19 cellular contexts compared by ENCODE assay signal in the genomic region with DNA sequence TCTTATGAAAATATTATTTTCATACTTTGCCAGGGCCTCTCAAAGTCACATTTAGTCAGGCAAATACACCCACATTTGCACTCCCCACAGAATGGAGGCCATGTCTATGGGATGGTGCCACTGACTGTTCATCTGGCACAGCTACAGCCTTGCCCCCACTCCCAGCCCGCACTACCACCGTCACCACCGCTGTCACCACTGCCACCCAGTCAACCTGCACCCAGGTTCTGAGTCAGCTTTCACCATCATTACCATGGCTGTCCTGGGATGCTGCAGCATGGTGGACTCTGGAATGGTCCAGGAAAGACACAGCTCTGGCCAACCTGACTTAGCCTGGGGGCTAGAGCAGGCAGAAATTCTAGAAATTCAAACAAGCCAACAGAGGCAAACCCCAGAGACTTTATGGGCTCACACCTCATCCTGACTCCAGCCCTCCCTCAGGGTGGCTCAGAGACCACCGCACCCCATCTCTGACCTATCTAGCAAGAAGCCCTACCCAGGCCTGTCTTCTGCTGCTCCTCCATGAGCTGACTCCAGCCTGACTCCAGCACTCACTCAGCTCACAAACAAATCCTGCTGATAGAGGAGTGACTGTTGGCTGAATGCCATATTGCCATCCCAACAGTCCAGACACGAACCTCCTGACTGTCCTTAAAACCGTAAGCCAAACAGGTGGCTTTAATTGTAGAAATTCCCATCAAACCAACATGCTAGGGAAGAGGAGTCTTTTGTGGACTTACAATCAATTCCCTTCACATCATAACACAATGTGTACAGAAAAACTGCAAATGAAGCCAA. TPM values are rescaled to one million over a fixed set of nuclear protein-coding genes. Genes with fewer than 3 reads are reported as not detected.
DNase-seq lines count a peak whose midpoint lies in the region; ATAC-seq lines count a peak whose summit lies in the region.
"Had no signal": no experiment of that assay in that cellular context is flagged by ENCODE, and none has a peak within 500 bp of the region (broad histone marks: within the 10 kb centered on the region; RNA-seq: fewer than 3 reads in every experiment).

No MANE protein-coding gene starts in this region.

- H3K4me1 ChIP-seq in right cardiac atrium (ENCODE audit: control insufficient read depth, insufficient read depth, low read length), result no peaks in the 10 kb centered on the region
- H3K4me1 ChIP-seq: gastroesophageal sphincter, lower lobe of right lung had no signal

- intact Hi-C loops in right cardiac atrium (cut with DNase I), result no loop called here
- intact Hi-C loops in Right ventricle myocardium inferior (cut with DNase I), result no loop called here

- DNase-seq in right cardiac atrium, result no peak
- no peak for DNase-seq in Right ventricle myocardium inferior (ENCODE audit: missing footprints)
- peak; percentile 6 for DNase-seq in NCI-H2081 treated with DMSO at 0.1 percent for 48 hours (lab: John Stamatoyannopoulos, UW)
- DNase-seq in SHP77 (lab: John Stamatoyannopoulos, UW), result peak; percentile 42 to 65
- no peak for DNase-seq in Ammon's horn (ENCODE audit: low spot score)
- DNase-seq in NCI-H526 (lab: John Stamatoyannopoulos, UW), result no peak
- no peak for DNase-seq in activated gamma-delta T cell (lab: John Stamatoyannopoulos, UW)
- DNase-seq: activated B cell treated with CpG ODN at 0.5 μM for 24 hours; activated CD4-positive, alpha-beta T cell treated with anti-CD3 and anti-CD28 coated beads, Interleukin-2, amount 50 U/mL, for 48 hours; cerebellar nuclear complex; hypothalamus; Karpas-422; lower lobe of right lung; NCI-H226 had no signal

- H3K4me3 ChIP-seq in right cardiac atrium (ENCODE audit: low read length), result no peak overlapping the region
- H3K4me3 ChIP-seq: gastroesophageal sphincter, lower lobe of right lung had no signal

- 73% methylated on average over 6 of the region's 6 CpGs for WGBS in right cardiac atrium

- H3K9me3 ChIP-seq in right cardiac atrium (ENCODE audit: control insufficient read depth, low read length), result no peaks in the 10 kb centered on the region
- H3K9me3 ChIP-seq: lower lobe of right lung had no signal

- ATAC-seq in right cardiac atrium, result peak; percentile 55 to 58
- ATAC-seq in Right ventricle myocardium inferior, result no peak
- no peak for ATAC-seq in GM21381 (IDR thresholded peaks at IDR 0.05; ENCODE audit: unreplicated experiment)
- ATAC-seq: gastroesophageal sphincter, HCT116, lower lobe of right lung had no signal

- H3K27me3 ChIP-seq in right cardiac atrium (ENCODE audit: control insufficient read depth, insufficient read depth), result no peaks in the 10 kb centered on the region

- H3K27ac ChIP-seq in right cardiac atrium (ENCODE audit: low read length), result no peak overlapping the region
- H3K27ac ChIP-seq: C4-2B, gastroesophageal sphincter, lower lobe of right lung, RWPE1 had no signal

RNA-seq across cellular contexts. Expression of a gene that starts 28.0 kb away (rescaled TPM):
- total RNA-seq in right cardiac atrium, result 10 to 100 TPM; 19.9 to 41.1 (median 32.8) TPM
- 13.6 TPM for polyA plus RNA-seq in right cardiac atrium
- 3.3 TPM for total RNA-seq in Right ventricle myocardium inferior
- total RNA-seq: activated B cell treated with CpG ODN at 0.5 μM for 24 hours had no signal

Comparison
In these comparisons a context has a peak if more than half of its experiments do, and no peak if none do; other contexts are left out.
1. ATAC-seq: peak in right cardiac atrium (2 of 2); none in Right ventricle myocardium inferior (single experiment) and GM21381 (single experiment).
2. DNase-seq: peak in NCI-H2081 treated with DMSO at 0.1 percent for 48 hours (single experiment) and SHP77 (2 of 2); none in right cardiac atrium (0 of 3), Right ventricle myocardium inferior (single experiment), Ammon's horn (single experiment), NCI-H526 (0 of 2) and activated gamma-delta T cell (single experiment).